ENCODE assay signal across 1 cellular context in the genomic region with DNA sequence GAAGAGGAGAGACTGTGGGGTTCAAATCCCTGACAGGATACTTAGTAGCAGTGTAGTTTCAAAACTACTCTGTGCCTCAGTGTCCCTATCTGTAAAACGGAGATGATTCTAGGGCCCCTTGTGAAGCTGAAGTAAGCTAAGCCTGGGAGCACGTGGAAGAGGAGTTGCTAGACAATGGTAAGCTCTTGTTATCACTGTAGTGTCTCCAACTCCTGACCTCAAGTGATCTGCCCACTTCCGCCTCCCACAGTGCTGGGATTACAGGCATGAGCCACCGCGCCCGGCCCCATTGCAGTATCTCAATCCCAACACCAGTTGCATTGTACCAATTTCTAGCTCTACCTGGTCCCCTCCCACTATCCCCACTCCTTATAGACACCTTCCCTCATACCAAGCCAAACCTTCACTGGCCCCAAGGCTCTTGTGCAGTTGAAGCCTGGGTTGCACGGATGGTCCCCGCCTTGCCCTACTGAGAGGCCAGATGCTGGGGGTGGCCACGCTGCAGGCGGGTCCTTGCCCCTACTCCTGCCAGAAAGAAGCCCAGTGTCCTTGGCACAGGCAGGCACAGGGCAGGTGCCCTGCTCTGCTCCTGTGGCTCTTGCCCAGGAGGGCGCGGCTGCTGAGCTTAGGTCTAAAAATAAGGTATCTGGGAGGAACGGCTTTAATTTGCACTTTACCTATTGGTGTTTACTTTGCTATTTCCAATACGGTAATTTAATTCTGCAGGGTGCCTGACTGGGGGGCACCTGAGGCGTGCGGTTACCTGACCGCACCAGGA.
TF ChIP-seq lines count a peak whose summit lies in the region.

No MANE protein-coding gene starts in this region.

TF ChIP-seq in K562, 482 proteins besides CTCF, POLR2A, EP300 and RAD21 (continued from another document and continues in another):
- TF ChIP-seq, protein P1, sequence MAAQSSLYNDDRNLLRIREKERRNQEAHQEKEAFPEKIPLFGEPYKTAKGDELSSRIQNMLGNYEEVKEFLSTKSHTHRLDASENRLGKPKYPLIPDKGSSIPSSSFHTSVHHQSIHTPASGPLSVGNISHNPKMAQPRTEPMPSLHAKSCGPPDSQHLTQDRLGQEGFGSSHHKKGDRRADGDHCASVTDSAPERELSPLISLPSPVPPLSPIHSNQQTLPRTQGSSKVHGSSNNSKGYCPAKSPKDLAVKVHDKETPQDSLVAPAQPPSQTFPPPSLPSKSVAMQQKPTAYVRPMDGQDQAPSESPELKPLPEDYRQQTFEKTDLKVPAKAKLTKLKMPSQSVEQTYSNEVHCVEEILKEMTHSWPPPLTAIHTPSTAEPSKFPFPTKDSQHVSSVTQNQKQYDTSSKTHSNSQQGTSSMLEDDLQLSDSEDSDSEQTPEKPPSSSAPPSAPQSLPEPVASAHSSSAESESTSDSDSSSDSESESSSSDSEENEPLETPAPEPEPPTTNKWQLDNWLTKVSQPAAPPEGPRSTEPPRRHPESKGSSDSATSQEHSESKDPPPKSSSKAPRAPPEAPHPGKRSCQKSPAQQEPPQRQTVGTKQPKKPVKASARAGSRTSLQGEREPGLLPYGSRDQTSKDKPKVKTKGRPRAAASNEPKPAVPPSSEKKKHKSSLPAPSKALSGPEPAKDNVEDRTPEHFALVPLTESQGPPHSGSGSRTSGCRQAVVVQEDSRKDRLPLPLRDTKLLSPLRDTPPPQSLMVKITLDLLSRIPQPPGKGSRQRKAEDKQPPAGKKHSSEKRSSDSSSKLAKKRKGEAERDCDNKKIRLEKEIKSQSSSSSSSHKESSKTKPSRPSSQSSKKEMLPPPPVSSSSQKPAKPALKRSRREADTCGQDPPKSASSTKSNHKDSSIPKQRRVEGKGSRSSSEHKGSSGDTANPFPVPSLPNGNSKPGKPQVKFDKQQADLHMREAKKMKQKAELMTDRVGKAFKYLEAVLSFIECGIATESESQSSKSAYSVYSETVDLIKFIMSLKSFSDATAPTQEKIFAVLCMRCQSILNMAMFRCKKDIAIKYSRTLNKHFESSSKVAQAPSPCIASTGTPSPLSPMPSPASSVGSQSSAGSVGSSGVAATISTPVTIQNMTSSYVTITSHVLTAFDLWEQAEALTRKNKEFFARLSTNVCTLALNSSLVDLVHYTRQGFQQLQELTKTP (IDR thresholded peaks at IDR 0.05; ENCODE audit: low read depth in 1 of 2, partially characterized antibody in 2 of 2), result peak in 1 of 2 experiments; percentile 48
- TF ChIP-seq NR4A1 (CRISPR knock-in tag; IDR thresholded peaks at IDR 0.05) (no peak), NR4A1 (tag; IDR thresholded peaks at IDR 0.05) (peak; percentile 55; the same call in 1 of the 2 replicates), FOSL1 (tag; conservative IDR thresholded peaks at IDR 0.05) (peak; percentile 42; the same call in 1 of the 2 replicates), SOX6 (IDR thresholded peaks at IDR 0.05) (peak; percentile 91), CBFA2T2 (conservative IDR thresholded peaks at IDR 0.05) (no peak), HDAC1 (IDR thresholded peaks at IDR 0.05) (peak in 1 of 2 experiments; percentile 73; a peak in 2 of 4 replicates), NCOA1 (IDR thresholded peaks at IDR 0.05; ENCODE audit: low read depth) (peak; percentile 28; the same call in 1 of the 2 replicates), MCM3 (IDR thresholded peaks at IDR 0.05) (no peak), FUS (optimal IDR thresholded peaks at IDR 0.05; ENCODE audit: low read depth, low read length) (no peak), NFYB (IDR thresholded peaks at IDR 0.05; ENCODE audit: extremely low read depth, insufficient read length) (no peak), BHLHE40 (IDR thresholded peaks at IDR 0.05; ENCODE audit: low read length) (peak; percentile 57; the same call in 1 of the 2 replicates), STAT5A (IDR thresholded peaks at IDR 0.05; ENCODE audit: borderline replicate concordance, low read length) (no peak), ELF4 (CRISPR knock-in tag; IDR thresholded peaks at IDR 0.05) (peak; percentile 5; the same call in 1 of the 2 replicates), DNMT1 (IDR thresholded peaks at IDR 0.05) (no peak), RBBP5 (IDR thresholded peaks at IDR 0.05; ENCODE audit: borderline replicate concordance, insufficient read depth, low read length, poor library complexity, severe bottlenecking) (peak; percentile 32), ZFP1 (CRISPR knock-in tag; IDR thresholded peaks at IDR 0.05) (no peak), CHCHD3 (CRISPR knock-in tag; IDR thresholded peaks at IDR 0.05) (no peak), KDM1A (IDR thresholded peaks at IDR 0.05) (peak; percentile 19 to 74; a peak in 2 of 4 replicates), TAF1 (IDR thresholded peaks at IDR 0.05; ENCODE audit: control insufficient read depth, extremely low read depth, insufficient read depth, low read length, severe bottlenecking) (no peak), ZNF197 (CRISPR knock-in tag; IDR thresholded peaks at IDR 0.05; ENCODE audit: low read depth) (0 out of 2 replicates have a peak, but pooled peaks have one; percentile 59), CCAR2 (IDR thresholded peaks at IDR 0.05; ENCODE audit: low read depth, low read length) (no peak), SRF (CRISPR knock-in tag; IDR thresholded peaks at IDR 0.05) (0 out of 4 replicates have a peak, but pooled peaks of 1 of the 2 experiments have one; percentile 30), ETV5 (CRISPR knock-in tag; IDR thresholded peaks at IDR 0.05; ENCODE audit: low read depth) (peak; percentile 96), TAL1 (IDR thresholded peaks at IDR 0.05) (peak; percentile 20; the same call in 1 of the 2 replicates), ZNF408 (CRISPR knock-in tag; IDR thresholded peaks at IDR 0.05; ENCODE audit: low read depth) (no peak), SMAD4 (CRISPR knock-in tag; conservative IDR thresholded peaks at IDR 0.05) (peak; percentile 95), FOXA3 (CRISPR knock-in tag; conservative IDR thresholded peaks at IDR 0.05 in 1 of 2, IDR thresholded peaks at IDR 0.05 in 1 of 2) (peak in 1 of 2 experiments; percentile 57; a peak in 1 of 4 replicates), SP2 (IDR thresholded peaks at IDR 0.05; ENCODE audit: extremely low read depth, low read depth, low read length, poor library complexity, severe bottlenecking) (no peak), TSC22D4 (tag; IDR thresholded peaks at IDR 0.05) (no peak), RBM39 (optimal IDR thresholded peaks at IDR 0.05; ENCODE audit: low read depth, low read length) (no peak), MECOM (CRISPR knock-in tag; IDR thresholded peaks at IDR 0.05) (peak; percentile 54)
- TF ChIP-seq, protein P2, sequence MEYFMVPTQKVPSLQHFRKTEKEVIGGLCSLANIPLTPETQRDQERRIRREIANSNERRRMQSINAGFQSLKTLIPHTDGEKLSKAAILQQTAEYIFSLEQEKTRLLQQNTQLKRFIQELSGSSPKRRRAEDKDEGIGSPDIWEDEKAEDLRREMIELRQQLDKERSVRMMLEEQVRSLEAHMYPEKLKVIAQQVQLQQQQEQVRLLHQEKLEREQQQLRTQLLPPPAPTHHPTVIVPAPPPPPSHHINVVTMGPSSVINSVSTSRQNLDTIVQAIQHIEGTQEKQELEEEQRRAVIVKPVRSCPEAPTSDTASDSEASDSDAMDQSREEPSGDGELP (CRISPR knock-in tag; IDR thresholded peaks at IDR 0.05; ENCODE audit: borderline replicate concordance), result peak; percentile 48; the same call in 1 of the 2 replicates
- TF ChIP-seq, protein P3, sequence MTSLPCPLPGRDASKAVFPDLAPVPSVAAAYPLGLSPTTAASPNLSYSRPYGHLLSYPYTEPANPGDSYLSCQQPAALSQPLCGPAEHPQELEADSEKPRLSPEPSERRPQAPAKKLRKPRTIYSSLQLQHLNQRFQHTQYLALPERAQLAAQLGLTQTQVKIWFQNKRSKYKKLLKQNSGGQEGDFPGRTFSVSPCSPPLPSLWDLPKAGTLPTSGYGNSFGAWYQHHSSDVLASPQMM (CRISPR knock-in tag; IDR thresholded peaks at IDR 0.05), result no peak
- TF ChIP-seq, protein P4, sequence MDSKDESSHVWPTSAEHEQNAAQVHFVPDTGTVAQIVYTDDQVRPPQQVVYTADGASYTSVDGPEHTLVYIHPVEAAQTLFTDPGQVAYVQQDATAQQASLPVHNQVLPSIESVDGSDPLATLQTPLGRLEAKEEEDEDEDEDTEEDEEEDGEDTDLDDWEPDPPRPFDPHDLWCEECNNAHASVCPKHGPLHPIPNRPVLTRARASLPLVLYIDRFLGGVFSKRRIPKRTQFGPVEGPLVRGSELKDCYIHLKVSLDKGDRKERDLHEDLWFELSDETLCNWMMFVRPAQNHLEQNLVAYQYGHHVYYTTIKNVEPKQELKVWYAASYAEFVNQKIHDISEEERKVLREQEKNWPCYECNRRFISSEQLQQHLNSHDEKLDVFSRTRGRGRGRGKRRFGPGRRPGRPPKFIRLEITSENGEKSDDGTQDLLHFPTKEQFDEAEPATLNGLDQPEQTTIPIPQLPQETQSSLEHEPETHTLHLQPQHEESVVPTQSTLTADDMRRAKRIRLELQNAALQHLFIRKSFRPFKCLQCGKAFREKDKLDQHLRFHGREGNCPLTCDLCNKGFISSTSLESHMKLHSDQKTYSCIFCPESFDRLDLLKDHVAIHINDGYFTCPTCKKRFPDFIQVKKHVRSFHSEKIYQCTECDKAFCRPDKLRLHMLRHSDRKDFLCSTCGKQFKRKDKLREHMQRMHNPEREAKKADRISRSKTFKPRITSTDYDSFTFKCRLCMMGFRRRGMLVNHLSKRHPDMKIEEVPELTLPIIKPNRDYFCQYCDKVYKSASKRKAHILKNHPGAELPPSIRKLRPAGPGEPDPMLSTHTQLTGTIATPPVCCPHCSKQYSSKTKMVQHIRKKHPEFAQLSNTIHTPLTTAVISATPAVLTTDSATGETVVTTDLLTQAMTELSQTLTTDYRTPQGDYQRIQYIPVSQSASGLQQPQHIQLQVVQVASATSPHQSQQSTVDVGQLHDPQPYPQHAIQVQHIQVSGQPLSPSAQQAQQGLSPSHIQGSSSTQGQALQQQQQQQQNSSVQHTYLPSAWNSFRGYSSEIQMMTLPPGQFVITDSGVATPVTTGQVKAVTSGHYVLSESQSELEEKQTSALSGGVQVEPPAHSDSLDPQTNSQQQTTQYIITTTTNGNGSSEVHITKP (IDR thresholded peaks at IDR 0.05; ENCODE audit: partially characterized antibody), result no peak
- TF ChIP-seq, protein P5, sequence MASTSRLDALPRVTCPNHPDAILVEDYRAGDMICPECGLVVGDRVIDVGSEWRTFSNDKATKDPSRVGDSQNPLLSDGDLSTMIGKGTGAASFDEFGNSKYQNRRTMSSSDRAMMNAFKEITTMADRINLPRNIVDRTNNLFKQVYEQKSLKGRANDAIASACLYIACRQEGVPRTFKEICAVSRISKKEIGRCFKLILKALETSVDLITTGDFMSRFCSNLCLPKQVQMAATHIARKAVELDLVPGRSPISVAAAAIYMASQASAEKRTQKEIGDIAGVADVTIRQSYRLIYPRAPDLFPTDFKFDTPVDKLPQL (IDR thresholded peaks at IDR 0.05; ENCODE audit: extremely low read depth, insufficient read length), result no peak
- TF ChIP-seq, protein P6, sequence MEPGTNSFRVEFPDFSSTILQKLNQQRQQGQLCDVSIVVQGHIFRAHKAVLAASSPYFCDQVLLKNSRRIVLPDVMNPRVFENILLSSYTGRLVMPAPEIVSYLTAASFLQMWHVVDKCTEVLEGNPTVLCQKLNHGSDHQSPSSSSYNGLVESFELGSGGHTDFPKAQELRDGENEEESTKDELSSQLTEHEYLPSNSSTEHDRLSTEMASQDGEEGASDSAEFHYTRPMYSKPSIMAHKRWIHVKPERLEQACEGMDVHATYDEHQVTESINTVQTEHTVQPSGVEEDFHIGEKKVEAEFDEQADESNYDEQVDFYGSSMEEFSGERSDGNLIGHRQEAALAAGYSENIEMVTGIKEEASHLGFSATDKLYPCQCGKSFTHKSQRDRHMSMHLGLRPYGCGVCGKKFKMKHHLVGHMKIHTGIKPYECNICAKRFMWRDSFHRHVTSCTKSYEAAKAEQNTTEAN (CRISPR knock-in tag; IDR thresholded peaks at IDR 0.05), result no peak
- TF ChIP-seq, protein P7, sequence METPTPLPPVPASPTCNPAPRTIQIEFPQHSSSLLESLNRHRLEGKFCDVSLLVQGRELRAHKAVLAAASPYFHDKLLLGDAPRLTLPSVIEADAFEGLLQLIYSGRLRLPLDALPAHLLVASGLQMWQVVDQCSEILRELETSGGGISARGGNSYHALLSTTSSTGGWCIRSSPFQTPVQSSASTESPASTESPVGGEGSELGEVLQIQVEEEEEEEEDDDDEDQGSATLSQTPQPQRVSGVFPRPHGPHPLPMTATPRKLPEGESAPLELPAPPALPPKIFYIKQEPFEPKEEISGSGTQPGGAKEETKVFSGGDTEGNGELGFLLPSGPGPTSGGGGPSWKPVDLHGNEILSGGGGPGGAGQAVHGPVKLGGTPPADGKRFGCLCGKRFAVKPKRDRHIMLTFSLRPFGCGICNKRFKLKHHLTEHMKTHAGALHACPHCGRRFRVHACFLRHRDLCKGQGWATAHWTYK (CRISPR knock-in tag; IDR thresholded peaks at IDR 0.05), result 0 out of 2 replicates have a peak, but pooled peaks have one; percentile 20
